Comparison of ENCODE assay signal across 31 cellular contexts in the genomic region with DNA sequence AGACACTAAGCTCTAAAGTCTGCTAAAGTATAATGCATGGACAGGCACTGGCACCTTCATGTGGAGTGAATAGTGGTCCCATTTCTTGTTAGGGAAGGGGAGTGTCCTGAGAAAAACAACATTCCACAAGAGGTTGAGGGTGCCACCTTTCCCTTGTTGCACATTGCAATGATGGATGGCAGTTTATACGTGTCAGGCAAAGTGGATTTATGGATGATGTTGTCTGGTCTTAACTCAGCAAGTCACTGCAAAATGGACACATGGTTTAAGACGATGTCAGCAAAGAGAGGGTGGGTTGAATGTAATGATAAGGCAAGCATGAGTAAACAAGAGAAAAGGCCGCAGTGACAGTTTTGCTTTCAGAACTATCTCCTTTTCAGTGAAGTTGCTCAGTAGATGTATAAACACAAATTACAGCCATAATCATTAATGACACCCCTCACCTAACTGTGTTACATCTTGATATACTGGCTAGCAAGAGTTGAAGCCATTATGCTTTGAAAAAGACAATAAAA. TPM values are rescaled to one million over a fixed set of nuclear protein-coding genes. Genes with fewer than 3 reads are reported as not detected.
"Had no signal": no experiment of that assay in that cellular context is flagged by ENCODE, and none has a peak within 500 bp of the region (broad histone marks: within the 10 kb centered on the region; RNA-seq: fewer than 3 reads in every experiment).

No MANE protein-coding gene starts in this region.

- H3K4me1 Mint-ChIP-seq: activated CD4-positive, alpha-beta T cell treated with anti-CD3 and anti-CD28 coated beads, Interleukin-2, amount 10 ng/mL, durations not matched to agents 7 days and 5 days; activated naive CD8-positive, alpha-beta T cell treated with anti-CD3 and anti-CD28 coated beads, Interleukin-2, amount 50 U/mL, for 24 hours had no signal

- H3K27ac Mint-ChIP-seq: activated CD4-positive, alpha-beta T cell treated with anti-CD3 and anti-CD28 coated beads, Interleukin-2, amount 10 ng/mL, durations not matched to agents 7 days and 5 days; activated CD8-positive, alpha-beta T cell treated with anti-CD3 and anti-CD28 coated beads for 36 hours; activated naive CD4-positive, alpha-beta T cell treated with anti-CD3 and anti-CD28 coated beads, Interleukin-2, amount 50 U/mL, for 24 hours; activated naive CD8-positive, alpha-beta T cell treated with anti-CD3 and anti-CD28 coated beads, Interleukin-2, amount 50 U/mL, for 24 hours had no signal

- H3K4me2 ChIP-seq: SK-N-SH had no signal

- H3K4me3 Mint-ChIP-seq: activated CD4-positive, alpha-beta T cell treated with anti-CD3 and anti-CD28 coated beads, Interleukin-2, amount 10 ng/mL, durations not matched to agents 7 days and 5 days; activated CD8-positive, alpha-beta T cell treated with anti-CD3 and anti-CD28 coated beads for 36 hours; activated naive CD4-positive, alpha-beta T cell treated with anti-CD3 and anti-CD28 coated beads, Interleukin-2, amount 50 U/mL, for 24 hours; activated naive CD8-positive, alpha-beta T cell treated with anti-CD3 and anti-CD28 coated beads, Interleukin-2, amount 50 U/mL, for 24 hours had no signal

- H3K27me3 Mint-ChIP-seq: activated CD4-positive, alpha-beta T cell treated with anti-CD3 and anti-CD28 coated beads, Interleukin-2, amount 10 ng/mL, durations not matched to agents 7 days and 5 days; activated CD8-positive, alpha-beta T cell treated with anti-CD3 and anti-CD28 coated beads for 36 hours; activated naive CD4-positive, alpha-beta T cell treated with anti-CD3 and anti-CD28 coated beads, Interleukin-2, amount 50 U/mL, for 24 hours; activated naive CD8-positive, alpha-beta T cell treated with anti-CD3 and anti-CD28 coated beads, Interleukin-2, amount 50 U/mL, for 24 hours had no signal

- H3K9me3 ChIP-seq: ascending aorta, body of pancreas, SJCRH30, SK-N-SH had no signal

- H3K36me3 Mint-ChIP-seq: activated naive CD4-positive, alpha-beta T cell treated with anti-CD3 and anti-CD28 coated beads, Interleukin-2, amount 50 U/mL, for 24 hours had no signal

- H3K4me1 ChIP-seq: ascending aorta, body of pancreas, SJCRH30 had no signal

- FAIRE-seq: bronchial epithelial cell had no signal

- H3K27me3 ChIP-seq: ascending aorta, body of pancreas, SJCRH30 had no signal

- ATAC-seq: activated CD8-positive, alpha-beta T cell treated with anti-CD3 and anti-CD28 coated beads for 36 hours; activated naive CD8-positive, alpha-beta T cell treated with anti-CD3 and anti-CD28 coated beads, Interleukin-2, amount 50 U/mL, for 24 hours; body of pancreas; Panc1; Right ventricle myocardium inferior had no signal

- H3K27ac ChIP-seq: ascending aorta, body of pancreas, SJCRH30, VCaP had no signal

- H3K4me3 ChIP-seq: ascending aorta, body of pancreas, SJCRH30 had no signal

- DNase-seq: activated CD4-positive, alpha-beta T cell treated with anti-CD3 and anti-CD28 coated beads, Interleukin-2, amount 10 ng/mL, durations not matched to agents 7 days and 5 days; activated CD4-positive, CD25-positive, alpha-beta regulatory T cell; activated CD8-positive, alpha-beta memory T cell treated with anti-CD3 and anti-CD28 coated beads, Interleukin-2, amount 50 U/mL, for 4 hours; activated CD8-positive, alpha-beta T cell treated with anti-CD3 and anti-CD28 coated beads for 36 hours; activated naive CD8-positive, alpha-beta T cell treated with anti-CD3 and anti-CD28 coated beads, Interleukin-2, amount 50 U/mL, for 24 hours; amniotic stem cell; body of pancreas; central memory CD4-positive, alpha-beta T cell; NCI-H1092 treated with DMSO at 0.1 percent for 48 hours; NCI-H1417 treated with DMSO at 0.1 percent for 48 hours; NCI-H1694; NCI-H2029; NCI-H2107; NCI-H2171 treated with DMSO at 0.1 percent for 48 hours; NCI-H510A treated with DMSO at 0.1 percent for 48 hours; NCI-H69; NK-92 treated with Interleukin-12 subunit alpha and Interleukin-12 subunit beta, amount 100 ng/mL, for 24 hours; OCI-M1; RPMI8226; SJCRH30; SK-N-SH; T-helper 1 cell had no signal

- H3K9me3 Mint-ChIP-seq: activated CD4-positive, alpha-beta T cell treated with anti-CD3 and anti-CD28 coated beads, Interleukin-2, amount 10 ng/mL, durations not matched to agents 7 days and 5 days; activated CD8-positive, alpha-beta T cell treated with anti-CD3 and anti-CD28 coated beads for 36 hours; activated naive CD4-positive, alpha-beta T cell treated with anti-CD3 and anti-CD28 coated beads, Interleukin-2, amount 50 U/mL, for 24 hours; activated naive CD8-positive, alpha-beta T cell treated with anti-CD3 and anti-CD28 coated beads, Interleukin-2, amount 50 U/mL, for 24 hours had no signal

- H3K9ac ChIP-seq: SK-N-SH had no signal

- H3K36me3 ChIP-seq: ascending aorta, SJCRH30 had no signal

RNA-seq across cellular contexts. Expression of a gene that starts 19.6 kb away (rescaled TPM):
- total RNA-seq: activated CD4-positive, alpha-beta T cell treated with anti-CD3 and anti-CD28 coated beads, Interleukin-2, amount 10 ng/mL, durations not matched to agents 7 days and 5 days; activated CD8-positive, alpha-beta T cell treated with anti-CD3 and anti-CD28 coated beads for 36 hours; ascending aorta; body of pancreas; bronchial epithelial cell; chondrocyte; MCF 10A; Right ventricle myocardium inferior; SJCRH30; T-helper 2 cell treated with Interferon-gamma antibody and Interleukin-4, amounts not matched to agents 100 ng/mL and 5 ng/mL, for 36 hours had no signal
- polyA plus RNA-seq: SK-N-SH had no signal
